12 cellular contexts compared by ENCODE assay signal in genomic region chr4:121648518-121648917, GRCh38.
"Had no signal": no experiment of that assay in that cellular context is flagged by ENCODE, and none has a peak within 500 bp of the region (broad histone marks: within the 10 kb centered on the region; RNA-seq: fewer than 3 reads in every experiment).

No MANE protein-coding gene starts in this region.

- H3K4me3 ChIP-seq: breast epithelium, esophagus squamous epithelium, left lung, ovary, tibial nerve had no signal

- ATAC-seq: activated CD4-positive, alpha-beta T cell treated with anti-CD3 and anti-CD28 coated beads for 36 hours; left lung; stimulated activated effector memory CD8-positive, alpha-beta T cell treated with anti-CD3 and anti-CD28 coated beads, Interleukin-12 subunit alpha, Interleukin-12 subunit beta, amount 100 ng/mL, for 72 hours had no signal

- DNase-seq: activated CD4-positive, alpha-beta memory T cell treated with anti-CD3 and anti-CD28 coated beads, Interleukin-2, amount 10 ng/mL, durations not matched to agents 7 days and 5 days; activated CD4-positive, alpha-beta T cell treated with anti-CD3 and anti-CD28 coated beads for 36 hours; activated gamma-delta T cell; activated T-cell treated with anti-CD3 and anti-CD28 coated beads, Interleukin-2, amount 50 U/mL, for 48 hours; esophagus squamous epithelium; left lung; ovary; small intestine; T1000 had no signal
